13 cellular contexts compared by ENCODE assay signal in genomic region chr14:35861204-35861868, GRCh38. TPM values are rescaled to one million over a fixed set of nuclear protein-coding genes. Genes with fewer than 3 reads are reported as not detected.
A peak's percentile ranks its signal among the peaks of the same experiment; 100 is the strongest.
DNase-seq lines count a peak whose midpoint lies in the region; ATAC-seq and TF ChIP-seq lines count a peak whose summit lies in the region.
"Had no signal": no experiment of that assay in that cellular context is flagged by ENCODE, and none has a peak within 500 bp of the region (broad histone marks: within the 10 kb centered on the region; RNA-seq: fewer than 3 reads in every experiment).

No MANE protein-coding gene starts in this region.

- WGBS in liver = 80% methylated on average over 3 of the region's 3 CpGs
- 52% methylated on average over 3 of the region's 3 CpGs for WGBS in right lobe of liver (ENCODE audit: insufficient coverage, low coverage, low lambda C conversion rate, missing lambda C conversion rate)
- WGBS in psoas muscle, 3 donors = 67 to 80% (median 69%) methylated on average over 3 of the region's 3 CpGs

- H3K4me3 ChIP-seq in liver (ENCODE audit: low read depth in 1 of 3, low read length in 3 of 3) = no peak overlapping the region
- no peak overlapping the region for H3K4me3 ChIP-seq in right lobe of liver
- no peak overlapping the region for H3K4me3 ChIP-seq in MM.1S (ENCODE audit: low read length)
- no peak overlapping the region for H3K4me3 ChIP-seq in psoas muscle
- H3K4me3 ChIP-seq: neural progenitor cell had no signal

- no peaks in the 10 kb centered on the region for H3K27me3 ChIP-seq in liver (ENCODE audit: control insufficient read depth in 4 of 4, insufficient read depth in 4 of 4, low read length in 3 of 4)
- H3K27me3 ChIP-seq in right lobe of liver = no peaks in the 10 kb centered on the region
- no peaks in the 10 kb centered on the region for H3K27me3 ChIP-seq in MM.1S (replicated peaks; ENCODE audit: insufficient read depth, low read length)
- H3K27me3 ChIP-seq in psoas muscle (ENCODE audit: insufficient read depth in 3 of 3, low read length in 2 of 3) = no peaks in the 10 kb centered on the region
- H3K27me3 ChIP-seq: neural progenitor cell had no signal

- no peak for TF ChIP-seq RAD21 in liver (IDR thresholded peaks at IDR 0.05)

- TF ChIP-seq CTCF in liver (IDR thresholded peaks at IDR 0.05; ENCODE audit: low read depth, low read length, missing input control) (no peak), right lobe of liver (IDR thresholded peaks at IDR 0.05) (no peak), MM.1S (IDR thresholded peaks at IDR 0.05; ENCODE audit: low read length) (no peak), psoas muscle (IDR thresholded peaks at IDR 0.05) (no peak)

- no peak for DNase-seq in right lobe of liver
- DNase-seq in MM.1S = peak; percentile 20
- no peak for DNase-seq in D341Med (ENCODE audit: low spot score)
- DNase-seq in NCI-H128 (lab: John Stamatoyannopoulos, UW; ENCODE audit: unreplicated experiment) = no peak
- DNase-seq in SKM-1 (lab: John Stamatoyannopoulos, UW; ENCODE audit: unreplicated experiment) = no peak
- DNase-seq in psoas muscle = no peak
- DNase-seq: activated CD8-positive, alpha-beta memory T cell treated with anti-CD3 and anti-CD28 coated beads for 24 hours; NCI-H1105; stimulated activated CD4-positive, alpha-beta T cell treated with anti-CD3 and anti-CD28 coated beads, Interleukin-15, amount 100 ng/mL, for 24 hours; T-helper 17 cell had no signal

- peak overlapping the region; percentile 60 for H3K4me2 ChIP-seq in MM.1S (ENCODE audit: low read depth, low read length)

- H3K9me3 ChIP-seq in liver (ENCODE audit: control insufficient read depth in 4 of 4, low read length in 3 of 4) (no peaks in the 10 kb centered on the region), right lobe of liver (no peaks in the 10 kb centered on the region), MM.1S (replicated peaks; ENCODE audit: insufficient read depth, low read length) (no peaks in the 10 kb centered on the region), psoas muscle (no peaks in the 10 kb centered on the region)

- no peak overlapping the region for H3K9ac ChIP-seq in liver (ENCODE audit: low read depth in 1 of 2, low read length in 2 of 2)
- H3K9ac ChIP-seq in MM.1S (ENCODE audit: low read length) = no peak overlapping the region
- H3K9ac ChIP-seq: neural progenitor cell had no signal

- intact Hi-C loops in right lobe of liver (cut with DNase I) = no loop called here
- intact Hi-C loops in psoas muscle (cut with DNase I) = no loop called here

- H3K27ac ChIP-seq in liver (ENCODE audit: low read depth in 1 of 2, low read length in 2 of 2) = no peak overlapping the region
- H3K27ac ChIP-seq in right lobe of liver = no peak overlapping the region
- H3K27ac ChIP-seq in MM.1S (ENCODE audit: low read length) = peak overlapping the region; percentile 48; the same call in 1 of the 2 replicates
- no peak overlapping the region for H3K27ac ChIP-seq in psoas muscle

- no peak for TF ChIP-seq POLR2A in right lobe of liver (IDR thresholded peaks at IDR 0.05)

- H3K4me1 ChIP-seq in liver (ENCODE audit: control insufficient read depth in 4 of 4, insufficient read depth in 4 of 4, low read length in 3 of 4) = peaks cover 0 to under 1% (median 0%) of the 10 kb centered on the region in 4 donors
- no peaks in the 10 kb centered on the region for H3K4me1 ChIP-seq in right lobe of liver
- H3K4me1 ChIP-seq in MM.1S (ENCODE audit: low read length) = peaks cover 12% of the 10 kb centered on the region
- no peaks in the 10 kb centered on the region for H3K4me1 ChIP-seq in psoas muscle

- H3K9me2 ChIP-seq in MM.1S (replicated peaks; ENCODE audit: insufficient read depth, low read length) = no peaks in the 10 kb centered on the region

- H3K79me2 ChIP-seq in MM.1S (ENCODE audit: low read length) = no peaks in the 10 kb centered on the region

- H3K36me3 ChIP-seq in liver (ENCODE audit: control insufficient read depth in 4 of 4, insufficient read depth in 3 of 4, low read depth in 1 of 4, low read length in 3 of 4) (peaks cover 2 to 22% (median 9%) of the 10 kb centered on the region in 4 donors), right lobe of liver (peaks cover 0 to 7% (median 2%) of the 10 kb centered on the region in 4 donors), MM.1S (replicated peaks; ENCODE audit: insufficient read depth, low read length) (no peaks in the 10 kb centered on the region), psoas muscle (ENCODE audit: insufficient read depth in 1 of 2, low read depth in 1 of 2) (peaks cover 2 to 47% of the 10 kb centered on the region in 2 donors)

- H3F3A ChIP-seq in MM.1S (ENCODE audit: insufficient read depth, low read length) = peaks cover 4% of the 10 kb centered on the region

- no peak for ATAC-seq in right lobe of liver
- peak; percentile 84 for ATAC-seq in HG02798 (IDR thresholded peaks at IDR 0.05; ENCODE audit: poor library complexity, unreplicated experiment)
- ATAC-seq in psoas muscle = no peak
- ATAC-seq: T-helper 17 cell had no signal

- H2AFZ ChIP-seq in MM.1S (ENCODE audit: low read length) = no peak overlapping the region
- H2AFZ ChIP-seq: neural progenitor cell had no signal

- no peaks in the 10 kb centered on the region for H4K20me1 ChIP-seq in MM.1S (ENCODE audit: insufficient read depth, low read length)

TF ChIP-seq in liver, 16 proteins besides CTCF, POLR2A, EP300 and RAD21:
- TF ChIP-seq FOXA2 (IDR thresholded peaks at IDR 0.05) (peak; percentile 12), MAX (IDR thresholded peaks at IDR 0.05) (no peak)

RNA-seq across cellular contexts. Expression of gene BRMS1L, which starts 35.2 kb away (rescaled TPM):
- total RNA-seq in liver (1 to 10 TPM; 2.7 to 3.5 TPM), right lobe of liver (1 to 10 TPM; 2.3 to 6.2 (median 3.3) TPM), psoas muscle (10 to 100 TPM in 2 of 4 donors, 1 to 10 TPM in 2; 8.3 to 14.2 (median 9.8) TPM)
- polyA plus RNA-seq in liver (1 to 10 TPM; 3.2 to 3.7 TPM), psoas muscle (10 to 100 TPM in 1 of 3 donors, 1 to 10 TPM in 2; 5.3 to 15.9 (median 8.5) TPM)

RNA-seq across cellular contexts. Expression of gene RALGAPA1, which starts 52.2 kb away (rescaled TPM):
- total RNA-seq in liver (10 to 100 TPM; 13.7 to 38.7 TPM), right lobe of liver (10 to 100 TPM; 16.2 to 23.3 (median 19.7) TPM), psoas muscle (10 to 100 TPM; 28.0 to 40.1 (median 35.2) TPM)
- polyA plus RNA-seq in liver (10 to 100 TPM in 1 of 2 donors, 1 to 10 TPM in 1; 4.6 to 13.0 TPM), psoas muscle (10 to 100 TPM in 1 of 3 donors, 1 to 10 TPM in 2; 4.3 to 12.7 (median 8.7) TPM)
